In the genomic region with DNA sequence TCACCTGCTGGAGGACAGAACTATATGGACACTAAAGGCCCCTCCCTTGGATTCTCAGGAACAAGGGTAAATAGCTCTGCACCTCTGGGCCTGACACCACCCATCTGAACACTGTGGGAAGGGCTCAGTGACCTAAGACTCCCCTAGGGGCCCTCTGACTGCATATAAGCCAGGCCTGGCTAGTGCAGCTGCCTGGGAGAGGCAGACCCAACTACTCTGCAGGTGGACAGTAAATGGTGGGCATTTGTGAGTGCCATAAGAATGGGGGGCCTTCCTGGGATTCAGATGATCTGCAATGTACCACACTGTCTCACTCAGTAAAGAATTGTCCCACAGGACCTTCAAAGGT, we compare ENCODE assay signal across 9 cellular contexts. TPM values are rescaled to one million over a fixed set of nuclear protein-coding genes. Genes with fewer than 3 reads are reported as not detected.
DNase-seq lines count a peak whose midpoint lies in the region; ATAC-seq and TF ChIP-seq lines count a peak whose summit lies in the region.
"Had no signal": no experiment of that assay in that cellular context is flagged by ENCODE, and none has a peak within 500 bp of the region (broad histone marks: within the 10 kb centered on the region; RNA-seq: fewer than 3 reads in every experiment).

No MANE protein-coding gene starts in this region.

- no peak overlapping the region for H3K4me3 ChIP-seq in brain microvascular endothelial cell (ENCODE audit: low read depth, low read length)
- H3K4me3 ChIP-seq: cardiac muscle cell, heart left ventricle had no signal

- no peak for TF ChIP-seq CTCF in brain microvascular endothelial cell (IDR thresholded peaks at IDR 0.05; ENCODE audit: low read depth, low read length, missing control alignments)

- no peak overlapping the region for H3K27ac ChIP-seq in brain microvascular endothelial cell
- H3K27ac ChIP-seq: cardiac muscle cell had no signal

- no peaks in the 10 kb centered on the region for H3K36me3 ChIP-seq in brain microvascular endothelial cell (replicated peaks)
- H3K36me3 ChIP-seq: cardiac muscle cell had no signal

- no peaks in the 10 kb centered on the region for H3K27me3 ChIP-seq in brain microvascular endothelial cell (replicated peaks)
- H3K27me3 ChIP-seq: cardiac muscle cell, heart left ventricle had no signal

- peaks cover 0 to 7% of the 10 kb centered on the region in 2 donors for H3K36me3 Mint-ChIP-seq in naive B cell

- H3K27me3 Mint-ChIP-seq in naive B cell, result no peaks in the 10 kb centered on the region

- H3K9me3 Mint-ChIP-seq in naive B cell, result no peaks in the 10 kb centered on the region

- H3K4me3 Mint-ChIP-seq in naive B cell, result peak overlapping the region in 6 of 8 donors; percentile 23 to 61 (median 54)

- ATAC-seq in GM18873 (IDR thresholded peaks at IDR 0.05; ENCODE audit: low FRiP score, unreplicated experiment) (peak; percentile 26), GM21576 (IDR thresholded peaks at IDR 0.05; ENCODE audit: unreplicated experiment) (peak; percentile 42), HG03439 (IDR thresholded peaks at IDR 0.05; ENCODE audit: unreplicated experiment) (peak; percentile 35), naive B cell (ENCODE audit: low read depth in 2 of 2) (peak; percentile 6 to 15)
- ATAC-seq: heart left ventricle had no signal

- DNase-seq in naive B cell, result no peak
- DNase-seq in ACHN, result no peak
- no peak for DNase-seq in brain microvascular endothelial cell
- DNase-seq in T1000 (lab: John Stamatoyannopoulos, UW), result no peak
- DNase-seq: heart left ventricle had no signal

- H3K4me1 Mint-ChIP-seq in naive B cell, result peaks cover 64 to 95% (median 72%) of the 10 kb centered on the region in 3 donors

- H3K27ac Mint-ChIP-seq in naive B cell, result peak overlapping the region; percentile 90 to 99 (median 94)

- in situ Hi-C loops in ACHN (cut with HindIII; ENCODE audit: low pct_ligation_motif_present, low pct_unique_long_range_greater_than_20kb, low sequenced_read_pairs) (no loop called here), brain microvascular endothelial cell (cut with HindIII; ENCODE audit: low pct_ligation_motif_present, low sequenced_read_pairs) (no loop called here)

RNA-seq across cellular contexts. Expression of a gene that starts 11.2 kb away (rescaled TPM):
- 100 to 1,000 TPM in 1 of 6 donors, 10 to 100 TPM in 5; 67.8 to 119 (median 95.5) TPM for polyA plus RNA-seq in naive B cell (ENCODE audit: low read depth in 6 of 6)
